ENCODE assay signal across 1 cellular context in the genomic region with DNA sequence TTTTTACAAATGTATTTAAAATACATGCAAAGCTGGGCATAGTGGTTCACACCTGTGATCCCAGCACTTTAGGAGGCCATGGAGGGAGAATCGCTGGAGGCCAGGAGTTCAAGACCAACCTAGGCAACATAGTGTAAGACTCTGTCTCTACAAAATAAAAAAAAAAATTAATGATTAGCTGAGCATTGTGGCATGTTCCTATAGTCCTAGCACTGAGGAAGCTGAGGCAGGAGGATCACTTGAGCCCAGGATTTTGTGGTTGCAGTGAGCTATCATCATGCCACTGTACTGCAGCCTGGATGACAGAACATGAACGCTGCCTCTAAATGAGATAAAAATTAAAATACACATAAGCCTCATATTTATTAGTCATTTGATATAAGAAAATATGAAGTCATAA.
TF ChIP-seq lines count a peak whose summit lies in the region.

No MANE protein-coding gene starts in this region.

TF ChIP-seq in endothelial cell of umbilical vein, 7 proteins besides CTCF, POLR2A, EP300 and RAD21:
- no peak for TF ChIP-seq FOS (IDR thresholded peaks at IDR 0.05; ENCODE audit: borderline replicate concordance, insufficient read depth, low read length)
- no peak for TF ChIP-seq EZH2 (IDR thresholded peaks at IDR 0.05; ENCODE audit: borderline replicate concordance, low read depth, low read length, severe bottlenecking)
- no peak for TF ChIP-seq GATA2 (IDR thresholded peaks at IDR 0.05; ENCODE audit: insufficient read depth, insufficient read length, low read depth, low read length)
- TF ChIP-seq JUN (IDR thresholded peaks at IDR 0.05; ENCODE audit: borderline replicate concordance, insufficient read depth, insufficient read length, low read depth), result no peak
- TF ChIP-seq MAX (IDR thresholded peaks at IDR 0.05; ENCODE audit: insufficient read depth, insufficient read length), result no peak
- no peak for TF ChIP-seq MYC (IDR thresholded peaks at IDR 0.05; ENCODE audit: low read depth, low read length)
- TF ChIP-seq POLR2AphosphoS5 (IDR thresholded peaks at IDR 0.05; ENCODE audit: insufficient read depth, low read depth, low read length), result no peak
